10 cellular contexts compared by ENCODE assay signal in the genomic region with DNA sequence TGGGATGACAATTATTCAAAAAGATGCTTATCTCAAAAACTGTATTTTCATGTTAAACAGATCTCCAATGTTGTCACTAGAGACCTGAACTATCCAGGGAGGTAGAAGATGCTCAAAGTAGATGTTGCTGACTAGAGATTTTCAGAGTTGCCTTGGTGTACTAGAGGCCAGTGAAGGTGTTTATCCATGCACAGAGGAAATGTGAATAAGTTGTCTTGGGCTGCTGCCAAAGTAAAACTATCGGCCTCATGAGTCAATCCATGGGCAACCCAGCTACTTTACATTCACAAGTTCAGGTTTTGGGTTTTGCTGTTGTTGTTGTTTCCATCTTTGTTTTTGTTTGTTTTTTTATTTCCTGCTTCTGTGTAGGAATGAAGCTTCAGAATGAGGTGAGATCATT.
DNase-seq lines count a peak whose midpoint lies in the region; ATAC-seq and TF ChIP-seq lines count a peak whose summit lies in the region.
"Had no signal": no experiment of that assay in that cellular context is flagged by ENCODE, and none has a peak within 500 bp of the region (broad histone marks: within the 10 kb centered on the region; RNA-seq: fewer than 3 reads in every experiment).

No MANE protein-coding gene starts in this region.

- H2AK5ac ChIP-seq in mesendoderm (ENCODE audit: low read length) = no peak overlapping the region

- H3K4me2 ChIP-seq in GM23248 (ENCODE audit: unreplicated experiment) = no peak overlapping the region
- no peak overlapping the region for H3K4me2 ChIP-seq in mesendoderm (ENCODE audit: low read length)

- H3K4me3 ChIP-seq in GM23248 = no peak overlapping the region
- H3K4me3 ChIP-seq in Jurkat, Clone E6-1 (ENCODE audit: low read length) = no peak overlapping the region
- H3K4me3 ChIP-seq in astrocyte of the spinal cord (ENCODE audit: low read depth, low read length) = no peak overlapping the region
- H3K4me3 ChIP-seq in mesendoderm (ENCODE audit: low read length) = no peak overlapping the region

- WGBS in GM23248 (ENCODE audit: low coverage in 1 of 2, low lambda C conversion rate in 2 of 2, missing lambda C conversion rate in 2 of 2), 2 experiments = 0 to 9% methylated on average over 1 of the region's 1 CpG
- WGBS in mesendoderm (ENCODE audit: extremely low coverage, insufficient coverage, low lambda C conversion rate) = no CpG with 5 or more reads among the region's 1 CpG

- H3K18ac ChIP-seq in mesendoderm (ENCODE audit: low read length) = peak overlapping the region; percentile 63

- H2BK120ac ChIP-seq in mesendoderm (ENCODE audit: low read depth, low read length) = no peak overlapping the region

- H3K27me3 ChIP-seq in GM23248 (replicated peaks; ENCODE audit: insufficient read depth) (peaks cover 15% of the 10 kb centered on the region; the same call in 1 of the 2 replicates), mesendoderm (ENCODE audit: insufficient read depth, low read length, poor library complexity) (no peaks in the 10 kb centered on the region)

- H3K23ac ChIP-seq in mesendoderm (ENCODE audit: low read length) = no peak overlapping the region

- H2BK15ac ChIP-seq in mesendoderm (replicated peaks; ENCODE audit: low read depth) = no peak overlapping the region

- H4K5ac ChIP-seq in mesendoderm (ENCODE audit: low read length) = no peak overlapping the region

- DNase-seq in GM23248 = peak; percentile 66
- peak; percentile 26 for DNase-seq in Jurkat, Clone E6-1 (ENCODE audit: low read depth, low spot score)
- DNase-seq in astrocyte of the spinal cord (ENCODE audit: low read depth, low spot score) = peak; percentile 61
- no peak for DNase-seq in mesendoderm
- DNase-seq in cortex of kidney (lab: John Stamatoyannopoulos, UW) = no peak
- DNase-seq in cerebellar cortex (ENCODE audit: low spot score) = no peak
- DNase-seq: activated effector memory CD4-positive, alpha-beta T cell treated with anti-CD3 and anti-CD28 coated beads, Interleukin-2, amount 50 U/mL, for 16 hours; left colon; NCI-H510A treated with DMSO at 0.1 percent for 48 hours had no signal

- H3K27ac ChIP-seq in GM23248 = no peak overlapping the region
- peak overlapping the region; percentile 48 for H3K27ac ChIP-seq in mesendoderm (ENCODE audit: low read depth, low read length)

- H3K4me1 ChIP-seq in GM23248 (ENCODE audit: insufficient read depth) (peaks cover 22% of the 10 kb centered on the region), mesendoderm (ENCODE audit: control insufficient read depth, low read depth, low read length) (peaks cover 2% of the 10 kb centered on the region)

- in situ Hi-C loops in GM23248 (cut with MboI) = no loop called here
- in situ Hi-C loops in astrocyte of the spinal cord (cut with HindIII; ENCODE audit: low sequenced_read_pairs) = no loop called here

- H3F3A ChIP-seq in GM23248 (ENCODE audit: insufficient read depth) = peaks cover 13% of the 10 kb centered on the region

- H2AFZ ChIP-seq in GM23248 = no peak overlapping the region

- no peaks in the 10 kb centered on the region for H3K9me2 ChIP-seq in GM23248 (ENCODE audit: insufficient read depth)

- no peak overlapping the region for H3K9ac ChIP-seq in GM23248
- H3K9ac ChIP-seq in mesendoderm (ENCODE audit: low read length) = no peak overlapping the region

- H3K56ac ChIP-seq in mesendoderm (ENCODE audit: low read length) = no peak overlapping the region

- no peak for TF ChIP-seq CTCF in astrocyte of the spinal cord (IDR thresholded peaks at IDR 0.05; ENCODE audit: low read depth, low read length)

- H3K79me1 ChIP-seq in mesendoderm (ENCODE audit: low read length) = no peaks in the 10 kb centered on the region

- H3K79me2 ChIP-seq in GM23248 (ENCODE audit: insufficient read depth) = no peaks in the 10 kb centered on the region
- no peaks in the 10 kb centered on the region for H3K79me2 ChIP-seq in mesendoderm (ENCODE audit: control insufficient read depth, insufficient read depth, low read length)

- H3K9me3 ChIP-seq in GM23248 (ENCODE audit: low read depth) = no peaks in the 10 kb centered on the region

- ATAC-seq in HG03460 (IDR thresholded peaks at IDR 0.05; ENCODE audit: unreplicated experiment) = no peak
- ATAC-seq: left colon had no signal

- H3K36me3 ChIP-seq in GM23248 (ENCODE audit: low read depth) = no peaks in the 10 kb centered on the region
- no peaks in the 10 kb centered on the region for H3K36me3 ChIP-seq in mesendoderm (ENCODE audit: control insufficient read depth, insufficient read depth, low read length)

- H4K8ac ChIP-seq in mesendoderm (ENCODE audit: low read depth, low read length) = no peak overlapping the region

- peak overlapping the region; percentile 64 for H3K4ac ChIP-seq in mesendoderm (ENCODE audit: low read depth, low read length)

- no peak overlapping the region for H2BK5ac ChIP-seq in mesendoderm (ENCODE audit: low read length)

- H4K20me1 ChIP-seq in GM23248 (ENCODE audit: insufficient read depth) = no peaks in the 10 kb centered on the region

Comparison
In these comparisons a context has a peak if more than half of its experiments do, and no peak if none do; other contexts are left out.
1. DNase-seq: peak in GM23248 (single experiment), Jurkat, Clone E6-1 (single experiment) and astrocyte of the spinal cord (single experiment); none in mesendoderm (single experiment), cortex of kidney (single experiment) and cerebellar cortex (single experiment).